ENCODE assay signal across 11 cellular contexts in the genomic region with DNA sequence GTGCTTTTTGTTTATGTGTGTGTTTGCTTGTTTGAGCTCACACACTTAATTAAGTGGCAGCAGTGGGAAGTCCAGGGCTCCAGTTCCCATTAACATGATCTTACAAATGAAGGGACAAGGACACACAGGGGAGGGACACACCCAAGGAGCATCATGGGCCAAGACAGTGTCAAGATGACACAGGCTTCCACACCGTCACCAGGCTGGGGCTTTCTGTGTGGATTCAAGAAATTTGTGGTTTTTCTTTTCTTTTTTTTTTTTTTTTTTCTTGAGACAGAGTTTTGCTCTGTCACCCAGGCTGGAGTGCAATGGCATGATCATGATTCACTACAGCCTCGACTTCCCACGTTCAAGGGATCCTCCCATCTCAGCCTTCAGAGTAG.
A peak's percentile ranks its signal among the peaks of the same experiment; 100 is the strongest.
DNase-seq lines count a peak whose midpoint lies in the region; ATAC-seq and TF ChIP-seq lines count a peak whose summit lies in the region.
"Had no signal": no experiment of that assay in that cellular context is flagged by ENCODE, and none has a peak within 500 bp of the region (broad histone marks: within the 10 kb centered on the region; RNA-seq: fewer than 3 reads in every experiment).

No MANE protein-coding gene starts in this region.

- 75% methylated on average over 3 of the region's 3 CpGs for WGBS in esophagus muscularis mucosa

- intact Hi-C loops in left ventricle myocardium inferior (cut with micrococcal nuclease) = no loop called here
- intact Hi-C loops in left cardiac atrium (cut with DNase I) = no loop called here
- intact Hi-C loops in esophagus muscularis mucosa (cut with DNase I) = loop anchor here (10.0 kb wide), 1 partner anchor 132 kb away; no protein-coding TSS in a partner anchor

- TF ChIP-seq EP300 in esophagus muscularis mucosa (IDR thresholded peaks at IDR 0.05) = no peak

- H3K27ac Mint-ChIP-seq in nephron progenitor cell = no peak overlapping the region

- TF ChIP-seq CTCF in left ventricle myocardium inferior (IDR thresholded peaks at IDR 0.05; ENCODE audit: borderline replicate concordance) = no peak
- no peak for TF ChIP-seq CTCF in esophagus muscularis mucosa (IDR thresholded peaks at IDR 0.05)
- TF ChIP-seq CTCF in nephron progenitor cell (IDR thresholded peaks at IDR 0.05) = no peak

- H3K27ac ChIP-seq in left ventricle myocardium inferior (replicated peaks) (peak overlapping the region; percentile 75), HUES48 (ENCODE audit: low read depth, low read length) (peak overlapping the region; percentile 91), esophagus muscularis mucosa (replicated peaks in 1 of 4) (peak overlapping the region in 3 of 4 donors; percentile 38 to 61 (median 53)), subcutaneous abdominal adipose tissue (ENCODE audit: low read depth, low read length) (peak overlapping the region; percentile 79)

- H3K27me3 ChIP-seq in left ventricle myocardium inferior (ENCODE audit: low read depth) (no peaks in the 10 kb centered on the region), HUES48 (ENCODE audit: control insufficient read depth, insufficient read depth, low read length) (no peaks in the 10 kb centered on the region), esophagus muscularis mucosa (no peaks in the 10 kb centered on the region), subcutaneous abdominal adipose tissue (ENCODE audit: control insufficient read depth in 5 of 5, insufficient read depth in 4 of 5, low read length in 5 of 5) (no peaks in the 10 kb centered on the region)

- peaks cover 41% of the 10 kb centered on the region for H3K4me1 Mint-ChIP-seq in nephron progenitor cell

- no peak for TF ChIP-seq POLR2A in esophagus muscularis mucosa (IDR thresholded peaks at IDR 0.05; ENCODE audit: low read depth)

- no peak overlapping the region for H3K4me3 ChIP-seq in left ventricle myocardium inferior
- no peak overlapping the region for H3K4me3 ChIP-seq in HUES48 (ENCODE audit: low read depth, low read length)
- no peak overlapping the region for H3K4me3 ChIP-seq in esophagus muscularis mucosa
- no peak overlapping the region for H3K4me3 ChIP-seq in subcutaneous abdominal adipose tissue (ENCODE audit: low read depth in 1 of 5, low read length in 5 of 5)
- H3K4me3 ChIP-seq: HAP-1 had no signal

- no peak for ATAC-seq in left cardiac atrium
- ATAC-seq in GM21825 (IDR thresholded peaks at IDR 0.05; ENCODE audit: unreplicated experiment) = no peak

- H3K4me3 Mint-ChIP-seq in nephron progenitor cell = no peak overlapping the region

- H3K9ac ChIP-seq in HUES48 (ENCODE audit: low read depth, low read length) (no peak overlapping the region), subcutaneous abdominal adipose tissue (ENCODE audit: low read length in 5 of 5) (no peak overlapping the region)

- H3K4me1 ChIP-seq in left ventricle myocardium inferior = peaks cover 47% of the 10 kb centered on the region
- H3K4me1 ChIP-seq in HUES48 (ENCODE audit: control insufficient read depth, insufficient read depth, low read length) = peaks cover 24% of the 10 kb centered on the region
- H3K4me1 ChIP-seq in esophagus muscularis mucosa = peaks cover 11 to 25% (median 17%) of the 10 kb centered on the region in 4 donors
- H3K4me1 ChIP-seq in subcutaneous abdominal adipose tissue (ENCODE audit: control insufficient read depth in 5 of 5, insufficient read depth in 5 of 5, low read length in 5 of 5) = peaks cover 9 to 48% (median 15%) of the 10 kb centered on the region in 5 donors
- H3K4me1 ChIP-seq: HAP-1 had no signal

- peaks cover 14% of the 10 kb centered on the region for H3K9me3 Mint-ChIP-seq in nephron progenitor cell

- H3K36me3 ChIP-seq in left ventricle myocardium inferior = peaks cover 23% of the 10 kb centered on the region
- H3K36me3 ChIP-seq in HUES48 (ENCODE audit: control insufficient read depth, insufficient read depth, low read length) = peaks cover 2% of the 10 kb centered on the region; the same call in 1 of the 2 replicates
- H3K36me3 ChIP-seq in esophagus muscularis mucosa = peaks cover 0 to 25% (median 1%) of the 10 kb centered on the region in 4 donors
- peaks cover 0 to 13% (median 5%) of the 10 kb centered on the region in 5 donors for H3K36me3 ChIP-seq in subcutaneous abdominal adipose tissue (ENCODE audit: control insufficient read depth in 5 of 5, insufficient read depth in 5 of 5, low read length in 5 of 5)
- H3K36me3 ChIP-seq: HAP-1 had no signal

- DNase-seq in left ventricle myocardium inferior (no peak), left cardiac atrium (no peak), esophagus muscularis mucosa (ENCODE audit: extremely low spot score) (no peak), hepatic stellate cell (ENCODE audit: low spot score) (no peak), nephron progenitor cell (no peak)
- DNase-seq: activated effector memory CD4-positive, alpha-beta T cell treated with Interleukin-2 at 50 U/mL for 16 hours; NCI-H446 treated with DMSO at 0.1 percent for 48 hours had no signal

- H3K36me3 Mint-ChIP-seq in nephron progenitor cell (ENCODE audit: low read depth) = peaks cover 57% of the 10 kb centered on the region

- peaks cover 3% of the 10 kb centered on the region for H3K27me3 Mint-ChIP-seq in nephron progenitor cell (ENCODE audit: low read depth, poor library complexity)

- H3K9me3 ChIP-seq in left ventricle myocardium inferior (replicated peaks) (no peaks in the 10 kb centered on the region), HUES48 (ENCODE audit: control insufficient read depth, insufficient read depth, low read length) (no peaks in the 10 kb centered on the region), esophagus muscularis mucosa (no peaks in the 10 kb centered on the region), subcutaneous abdominal adipose tissue (ENCODE audit: control insufficient read depth in 5 of 5, low read length in 5 of 5) (no peaks in the 10 kb centered on the region)
- H3K9me3 ChIP-seq: HAP-1 had no signal
